Comparison of ENCODE assay signal across 24 cellular contexts in the genomic region with DNA sequence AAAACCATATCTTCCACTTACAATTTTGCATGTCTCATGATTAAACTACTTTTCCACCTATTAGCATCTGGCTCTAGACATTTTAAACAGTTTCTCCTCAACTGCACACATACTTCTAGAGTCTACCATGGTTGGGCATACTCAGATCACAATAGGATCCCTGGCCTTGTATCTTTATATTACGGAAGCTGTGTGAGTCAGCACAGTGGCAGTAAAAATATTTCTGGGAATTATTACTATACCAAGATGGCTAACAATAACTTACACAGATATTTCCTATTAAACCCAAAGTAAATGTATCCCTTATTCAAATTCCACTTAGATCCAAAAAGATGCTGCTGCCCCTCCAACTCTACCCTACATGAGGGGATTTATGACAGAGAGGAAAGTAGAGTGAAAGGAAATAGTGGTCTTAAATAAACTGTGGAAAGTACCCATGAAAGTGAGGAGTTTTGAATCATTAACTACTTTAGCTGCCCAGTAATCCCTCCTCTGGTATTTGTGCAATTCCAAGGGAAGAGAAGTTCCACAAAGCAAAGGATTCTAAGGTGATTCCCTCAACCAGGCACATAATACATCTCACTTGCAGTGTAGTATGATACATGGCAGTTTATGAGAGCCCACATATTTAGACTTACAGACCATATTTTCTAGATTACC.
"Had no signal": no experiment of that assay in that cellular context is flagged by ENCODE, and none has a peak within 500 bp of the region (broad histone marks: within the 10 kb centered on the region; RNA-seq: fewer than 3 reads in every experiment).

No MANE protein-coding gene starts in this region.

- H3K4me1 Mint-ChIP-seq: memory B cell; naive B cell; nephron; stimulated activated memory B cell treated with anti-CD40 and anti-IgM and Interleukin-4, amounts not matched to agents 10 μg/mL and 1 μg/mL and 100 μg/mL, for 72 hours had no signal

- H3K4me3 ChIP-seq: esophagus muscularis mucosa, hepatocyte, left ventricle myocardium inferior, lower lobe of right lung, prostate gland, spleen, tibial artery, upper lobe of left lung, uterus had no signal

- H3K9ac ChIP-seq: parathyroid adenoma had no signal

- H3K9me3 ChIP-seq: esophagus muscularis mucosa, left ventricle myocardium inferior, lower lobe of right lung, prostate gland, tibial artery, upper lobe of left lung, uterus had no signal

- H3K79me2 ChIP-seq: hepatocyte, parathyroid adenoma had no signal

- H3K4me1 ChIP-seq: esophagus muscularis mucosa, left ventricle myocardium inferior, lower lobe of right lung, parathyroid adenoma, prostate gland, spleen, tibial artery, upper lobe of left lung, uterus had no signal

- H3K36me3 ChIP-seq: esophagus muscularis mucosa, left ventricle myocardium inferior, lower lobe of right lung, prostate gland, spleen, tibial artery, upper lobe of left lung, uterus had no signal

- DNase-seq: effector CD4-positive, alpha-beta T cell; head of caudate nucleus; left cardiac atrium; left ventricle myocardium inferior; lower lobe of right lung; naive B cell; occipital lobe; spleen; stimulated activated CD4-positive, alpha-beta T cell treated with anti-CD3 and anti-CD28 coated beads, Interleukin-15, amount 100 ng/mL, for 24 hours; stimulated activated CD4-positive, alpha-beta T cell treated with anti-CD3 and anti-CD28 coated beads, Interleukin-1b, Interleukin-23, amount 100 ng/mL, for 48 hours; stimulated activated CD4-positive, alpha-beta T cell treated with anti-CD3 and anti-CD28 coated beads, Interleukin-4, amount 100 ng/mL, for 24 hours; tibial artery; upper lobe of left lung; uterus had no signal

- H3K27ac ChIP-seq: esophagus muscularis mucosa, hepatocyte, left ventricle myocardium inferior, lower lobe of right lung, parathyroid adenoma, prostate gland, spleen, tibial artery, upper lobe of left lung, uterus had no signal

- H3K27me3 ChIP-seq: esophagus muscularis mucosa, hepatocyte, spleen, tibial artery, upper lobe of left lung, uterus had no signal

- H3K27ac Mint-ChIP-seq: memory B cell; naive B cell; nephron; stimulated activated memory B cell treated with anti-CD40 and anti-IgM and Interleukin-4, amounts not matched to agents 10 μg/mL and 1 μg/mL and 100 μg/mL, for 72 hours; stimulated activated naive CD8-positive, alpha-beta T cell treated with anti-CD3 and anti-CD28 coated beads, Interleukin-15, Interleukin-2, amounts not matched to agents 100 ng/mL and 50 ng/mL, for 24 hours had no signal

- H3K27me3 Mint-ChIP-seq: stimulated activated naive CD8-positive, alpha-beta T cell treated with anti-CD3 and anti-CD28 coated beads, Interleukin-15, Interleukin-2, amounts not matched to agents 100 ng/mL and 50 ng/mL, for 24 hours had no signal

- H3K4me2 ChIP-seq: hepatocyte had no signal

- FAIRE-seq: colon, islet of Langerhans had no signal

- H3K36me3 Mint-ChIP-seq: memory B cell; naive B cell; stimulated activated memory B cell treated with anti-CD40 and anti-IgM and Interleukin-4, amounts not matched to agents 10 μg/mL and 1 μg/mL and 100 μg/mL, for 72 hours had no signal

- H3K4me3 Mint-ChIP-seq: memory B cell; naive B cell; nephron; stimulated activated memory B cell treated with anti-CD40 and anti-IgM and Interleukin-4, amounts not matched to agents 10 μg/mL and 1 μg/mL and 100 μg/mL, for 72 hours; stimulated activated naive CD8-positive, alpha-beta T cell treated with anti-CD3 and anti-CD28 coated beads, Interleukin-15, Interleukin-2, amounts not matched to agents 100 ng/mL and 50 ng/mL, for 24 hours had no signal

- H3K9me3 Mint-ChIP-seq: stimulated activated naive CD8-positive, alpha-beta T cell treated with anti-CD3 and anti-CD28 coated beads, Interleukin-15, Interleukin-2, amounts not matched to agents 100 ng/mL and 50 ng/mL, for 24 hours had no signal

- H2AFZ ChIP-seq: hepatocyte, parathyroid adenoma had no signal
